In the genomic region with DNA sequence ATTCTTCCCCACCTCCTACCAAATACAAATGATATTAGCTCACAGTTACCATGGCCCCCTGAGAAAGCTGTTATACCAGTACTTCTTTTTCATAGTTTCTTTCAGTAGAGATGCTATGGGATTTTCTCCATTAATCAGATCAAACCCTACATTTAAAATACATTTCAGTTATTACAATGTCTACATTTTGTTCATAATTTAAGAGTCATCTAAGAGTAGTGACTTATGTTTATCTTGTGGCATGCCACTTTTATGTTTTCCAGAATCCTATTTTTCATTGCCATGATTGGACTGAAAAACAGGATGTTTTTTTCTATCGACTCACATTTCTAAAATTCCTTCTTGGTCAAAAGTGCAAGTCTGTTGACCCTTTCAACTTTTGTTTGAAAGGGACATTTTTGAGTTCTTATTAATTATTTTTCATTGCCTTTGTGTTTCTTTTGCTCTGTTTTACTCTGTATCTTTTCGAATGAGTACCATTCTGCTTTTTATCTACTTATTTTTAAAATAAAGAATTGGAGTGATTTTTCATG, we compare ENCODE assay signal across 1 cellular context.
TF ChIP-seq lines count a peak whose summit lies in the region.

No MANE protein-coding gene starts in this region.

TF ChIP-seq in A549, 52 proteins besides CTCF, POLR2A, EP300 and RAD21 (continued from another document):
- TF ChIP-seq, protein P1, sequence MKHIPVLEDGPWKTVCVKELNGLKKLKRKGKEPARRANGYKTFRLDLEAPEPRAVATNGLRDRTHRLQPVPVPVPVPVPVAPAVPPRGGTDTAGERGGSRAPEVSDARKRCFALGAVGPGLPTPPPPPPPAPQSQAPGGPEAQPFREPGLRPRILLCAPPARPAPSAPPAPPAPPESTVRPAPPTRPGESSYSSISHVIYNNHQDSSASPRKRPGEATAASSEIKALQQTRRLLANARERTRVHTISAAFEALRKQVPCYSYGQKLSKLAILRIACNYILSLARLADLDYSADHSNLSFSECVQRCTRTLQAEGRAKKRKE (CRISPR knock-in tag; IDR thresholded peaks at IDR 0.05; ENCODE audit: low read depth), result no peak
- 0 out of 2 replicates have a peak, but pooled peaks have one; percentile 11 for TF ChIP-seq HOXB5 (CRISPR knock-in tag; IDR thresholded peaks at IDR 0.05)
- no peak; a peak in 2 of 5 replicates for TF ChIP-seq JUN (IDR thresholded peaks at IDR 0.05)
- no peak for TF ChIP-seq CHD2 (IDR thresholded peaks at IDR 0.05; ENCODE audit: low read length, partially characterized antibody)
- no peak for TF ChIP-seq ZC3H11A (IDR thresholded peaks at IDR 0.05)
- no peak; the same call in 1 of the 2 replicates for TF ChIP-seq RFX5 (IDR thresholded peaks at IDR 0.05)
- no peak for TF ChIP-seq MAX (IDR thresholded peaks at IDR 0.05)
- TF ChIP-seq BHLHE40 (IDR thresholded peaks at IDR 0.05; ENCODE audit: low read depth, low read length), result no peak
- TF ChIP-seq PHF8 (IDR thresholded peaks at IDR 0.05; ENCODE audit: borderline replicate concordance, low read depth), result no peak
- no peak for TF ChIP-seq CBX8 (IDR thresholded peaks at IDR 0.05)
- TF ChIP-seq CEBPB (IDR thresholded peaks at IDR 0.05), result no peak
- no peak for TF ChIP-seq CHD4 (IDR thresholded peaks at IDR 0.05; ENCODE audit: borderline replicate concordance)
- TF ChIP-seq FOSL2 (IDR thresholded peaks at IDR 0.05), result no peak
- TF ChIP-seq FOSL2 (CRISPR knock-in tag; IDR thresholded peaks at IDR 0.05), result 0 out of 2 replicates have a peak, but pooled peaks have one; percentile 23
- TF ChIP-seq FOSB (CRISPR knock-in tag; IDR thresholded peaks at IDR 0.05), result no peak
- no peak; the same call in 1 of the 2 replicates for TF ChIP-seq E2F6 (IDR thresholded peaks at IDR 0.05; ENCODE audit: borderline replicate concordance, low read depth)
- no peak for TF ChIP-seq MAZ (IDR thresholded peaks at IDR 0.05; ENCODE audit: borderline replicate concordance, low read depth, low read length)
- TF ChIP-seq GATA3 (IDR thresholded peaks at IDR 0.05; ENCODE audit: borderline replicate concordance), result peak; percentile 86
- no peak for TF ChIP-seq SMC3 (IDR thresholded peaks at IDR 0.05)
- no peak for TF ChIP-seq TFCP2L1 (CRISPR knock-in tag; IDR thresholded peaks at IDR 0.05)
